Comparison of ENCODE assay signal across 8 cellular contexts in genomic region chr1:35192853-35193664, GRCh38. TPM values are rescaled to one million over a fixed set of nuclear protein-coding genes. Genes with fewer than 3 reads are reported as not detected.
DNase-seq lines count a peak whose midpoint lies in the region; TF ChIP-seq lines count a peak whose summit lies in the region.

Gene SFPQ (minus strand): TSS chr1:35193145. CDS start chr1:35193049, 96 bp downstream.

- peak within 1 kb of the TSS; percentile 97 for H3K27ac ChIP-seq in effector memory CD4-positive, alpha-beta T cell (ENCODE audit: insufficient read depth, low read length, poor library complexity, severe bottlenecking)

- CTCF ChIA-PET in activated CD8-positive, alpha-beta memory T cell treated with anti-CD3 and anti-CD28 coated beads for 36 hours (lab: Charles Lee) = interaction anchor here (0.6 to 1.1 kb wide), 2 partner anchors 9 to 364 kb away, joined by 3 read pairs; partner anchors contain the start of gene KIAA0319L

- DNase-seq in COLO668 (lab: John Stamatoyannopoulos, UW; ENCODE audit: unreplicated experiment) = peak; percentile 98
- peak; percentile 99 for DNase-seq in GM20000 (ENCODE audit: low spot score)
- DNase-seq in HT-29 (ENCODE audit: low spot score) = peak; percentile 98
- peak; percentile 98 for DNase-seq in NOMO-1 (lab: John Stamatoyannopoulos, UW; ENCODE audit: unreplicated experiment in 2 of 2)
- DNase-seq in effector memory CD4-positive, alpha-beta T cell = peak; percentile 95 to 98 (median 97)
- peak; percentile 99 for DNase-seq in lung microvascular endothelial cell (ENCODE audit: low read depth in 2 of 2)
- peak; percentile 84 to 94 (median 93) for DNase-seq in stimulated activated CD4-positive, alpha-beta T cell treated with anti-CD3 and anti-CD28 coated beads, TNF-alpha, amount 100 ng/mL, for 48 hours (ENCODE audit: low read depth in 3 of 3)

- H3K9me3 ChIP-seq in effector memory CD4-positive, alpha-beta T cell (ENCODE audit: control insufficient read depth, low read length) = no peaks in the 10 kb centered on the region

- H3K4me1 ChIP-seq in effector memory CD4-positive, alpha-beta T cell (ENCODE audit: control insufficient read depth, insufficient read depth, low read length, poor library complexity, severe bottlenecking) = peaks cover 24% of the 10 kb centered on the region

- peak within 1 kb of the TSS; percentile 94 for H3K4me3 ChIP-seq in effector memory CD4-positive, alpha-beta T cell (ENCODE audit: insufficient read depth, low read depth, low read length, poor library complexity, severe bottlenecking)

- no peaks in the 10 kb centered on the region for H3K27me3 ChIP-seq in effector memory CD4-positive, alpha-beta T cell (replicated peaks; ENCODE audit: control insufficient read depth, insufficient read depth, low read length, poor library complexity, severe bottlenecking)

- TF ChIP-seq CTCF in GM20000 (IDR thresholded peaks at IDR 0.05; ENCODE audit: extremely low read depth, missing control alignments) = no peak

- POLR2A ChIA-PET in activated CD8-positive, alpha-beta memory T cell treated with anti-CD3 and anti-CD28 coated beads for 36 hours (lab: Charles Lee) = interaction anchor here (0.5 to 1.1 kb wide), 8 partner anchors 10 to 711 kb away, joined by 3 to 4 read pairs (median 4); partner anchors contain the start of gene ZMYM4

- H3K36me3 ChIP-seq in effector memory CD4-positive, alpha-beta T cell (ENCODE audit: control insufficient read depth, insufficient read depth, low read length) = peaks cover 36% of the 10 kb centered on the region

RNA-seq across cellular contexts. Expression of gene SFPQ, which starts in this region (rescaled TPM):
- 166 and 167 TPM in 2 replicates for total RNA-seq in HT-29 (2014; rRNA removed; shearing (Covaris generic))
- 100 to 1,000 TPM; 356 to 367 TPM for total RNA-seq in activated CD8-positive, alpha-beta memory T cell treated with anti-CD3 and anti-CD28 coated beads for 36 hours
- total RNA-seq in lung microvascular endothelial cell = 125 TPM in 2 replicates

Comparison
In these comparisons a context has a peak if more than half of its experiments do, and no peak if none do; other contexts are left out.
1. Peak in every context shown above with its lines: DNase-seq, H3K4me3 ChIP-seq and H3K27ac ChIP-seq.